Comparison of ENCODE assay signal across 26 cellular contexts in the genomic region with DNA sequence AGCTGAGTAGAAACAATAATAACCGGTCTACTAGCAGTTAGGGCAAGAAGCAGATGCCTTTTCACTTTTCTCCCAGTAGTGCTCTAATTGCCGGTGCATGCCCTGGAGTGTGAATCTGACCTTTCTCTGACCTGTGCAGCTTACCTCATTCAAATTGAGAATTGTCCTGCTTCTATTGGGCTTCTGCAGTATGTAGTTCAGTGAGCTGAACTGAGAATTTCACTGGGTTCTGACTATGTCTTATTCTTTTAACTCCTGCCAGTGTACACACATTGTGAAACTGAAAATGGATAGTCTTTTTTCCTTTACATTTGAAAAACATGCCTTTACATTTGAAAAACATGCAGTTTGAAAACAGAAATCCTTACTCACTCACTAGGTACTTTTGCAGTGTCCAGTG.
"Had no signal": no experiment of that assay in that cellular context is flagged by ENCODE, and none has a peak within 500 bp of the region (broad histone marks: within the 10 kb centered on the region; RNA-seq: fewer than 3 reads in every experiment).

No MANE protein-coding gene starts in this region.

- FAIRE-seq: keratinocyte had no signal

- H3K27ac ChIP-seq: brain microvascular endothelial cell, coronary artery, sigmoid colon, spleen, testis, upper lobe of right lung had no signal

- H3K36me3 ChIP-seq: brain microvascular endothelial cell, sigmoid colon, spleen, upper lobe of right lung had no signal

- H3K9me3 Mint-ChIP-seq: activated naive CD4-positive, alpha-beta T cell treated with anti-CD3 and anti-CD28 coated beads for 36 hours; activated T-cell treated with anti-CD3 and anti-CD28 coated beads, Interleukin-2, amount 50 U/mL, for 24 hours; nephron; stimulated activated memory B cell treated with anti-CD40 and anti-IgM and Interleukin-4, amounts not matched to agents 10 μg/mL and 1 μg/mL and 100 μg/mL, for 72 hours had no signal

- H3K4me1 ChIP-seq: sigmoid colon, spleen, testis, upper lobe of right lung had no signal

- H3K27ac Mint-ChIP-seq: activated CD8-positive, alpha-beta T cell treated with anti-CD3 and anti-CD28 coated beads for 36 hours; activated naive CD4-positive, alpha-beta T cell treated with anti-CD3 and anti-CD28 coated beads for 36 hours; activated T-cell treated with anti-CD3 and anti-CD28 coated beads, Interleukin-2, amount 50 U/mL, for 24 hours; mesothelial cell of epicardium; nephron; stimulated activated memory B cell treated with anti-CD40 and anti-IgM and Interleukin-4, amounts not matched to agents 10 μg/mL and 1 μg/mL and 100 μg/mL, for 72 hours had no signal

- H3K27me3 ChIP-seq: brain microvascular endothelial cell, sigmoid colon, spleen, testis, upper lobe of right lung had no signal

- ATAC-seq: activated CD8-positive, alpha-beta T cell treated with anti-CD3 and anti-CD28 coated beads for 36 hours; left lobe of liver; stimulated activated memory B cell treated with anti-CD40 and anti-IgM and Interleukin-4, amounts not matched to agents 10 μg/mL and 1 μg/mL and 100 μg/mL, for 72 hours; upper lobe of right lung had no signal

- DNase-seq: activated CD4-positive, alpha-beta T cell treated with anti-CD3 and anti-CD28 coated beads for 48 hours; activated CD4-positive, CD25-positive, alpha-beta regulatory T cell; activated CD8-positive, alpha-beta T cell treated with anti-CD3 and anti-CD28 coated beads for 36 hours; activated naive CD4-positive, alpha-beta T cell treated with anti-CD3 and anti-CD28 coated beads for 36 hours; activated T-cell treated with anti-CD3 and anti-CD28 coated beads, Interleukin-2, amount 50 U/mL, for 24 hours; anterior cingulate cortex; brain microvascular endothelial cell; erythroblast; foreskin melanocyte; glutamatergic neuron; hypothalamus; occipital lobe; posterior cingulate gyrus; sigmoid colon; spleen; stimulated activated CD4-positive, alpha-beta T cell treated with anti-CD3 and anti-CD28 coated beads, Interleukin-4, amount 100 ng/mL, for 4 hours; T1000; testis; upper lobe of right lung had no signal

- H3K36me3 Mint-ChIP-seq: mesothelial cell of epicardium; stimulated activated memory B cell treated with anti-CD40 and anti-IgM and Interleukin-4, amounts not matched to agents 10 μg/mL and 1 μg/mL and 100 μg/mL, for 72 hours had no signal

- H3K9me3 ChIP-seq: sigmoid colon, spleen, testis, upper lobe of right lung had no signal

- H3K4me3 Mint-ChIP-seq: activated CD8-positive, alpha-beta T cell treated with anti-CD3 and anti-CD28 coated beads for 36 hours; activated naive CD4-positive, alpha-beta T cell treated with anti-CD3 and anti-CD28 coated beads for 36 hours; activated T-cell treated with anti-CD3 and anti-CD28 coated beads, Interleukin-2, amount 50 U/mL, for 24 hours; central memory CD8-positive, alpha-beta T cell; mesothelial cell of epicardium; nephron; stimulated activated memory B cell treated with anti-CD40 and anti-IgM and Interleukin-4, amounts not matched to agents 10 μg/mL and 1 μg/mL and 100 μg/mL, for 72 hours had no signal

- H3K4me3 ChIP-seq: coronary artery, sigmoid colon, spleen, testis, upper lobe of right lung had no signal

- H3K27me3 Mint-ChIP-seq: activated CD8-positive, alpha-beta T cell treated with anti-CD3 and anti-CD28 coated beads for 36 hours; activated T-cell treated with anti-CD3 and anti-CD28 coated beads, Interleukin-2, amount 50 U/mL, for 24 hours; central memory CD8-positive, alpha-beta T cell; stimulated activated memory B cell treated with anti-CD40 and anti-IgM and Interleukin-4, amounts not matched to agents 10 μg/mL and 1 μg/mL and 100 μg/mL, for 72 hours had no signal

- H3K4me1 Mint-ChIP-seq: central memory CD8-positive, alpha-beta T cell; nephron; stimulated activated memory B cell treated with anti-CD40 and anti-IgM and Interleukin-4, amounts not matched to agents 10 μg/mL and 1 μg/mL and 100 μg/mL, for 72 hours had no signal
